Comparison of ENCODE assay signal across 15 cellular contexts in genomic region chr11:112002491-112003216, GRCh38.
"Had no signal": no experiment of that assay in that cellular context is flagged by ENCODE, and none has a peak within 500 bp of the region (broad histone marks: within the 10 kb centered on the region; RNA-seq: fewer than 3 reads in every experiment).

No MANE protein-coding gene starts in this region.

- H3K36me3 ChIP-seq: colonic mucosa, left lung had no signal

- H3K27ac ChIP-seq: colonic mucosa, esophagus squamous epithelium, left lung had no signal

- H3K4me3 Mint-ChIP-seq: nephron progenitor cell had no signal

- ATAC-seq: left lung had no signal

- H3K4me1 Mint-ChIP-seq: nephron progenitor cell had no signal

- H3K27me3 ChIP-seq: colonic mucosa, esophagus squamous epithelium, left lung had no signal

- DNase-seq: colonic mucosa; dermis blood vessel endothelial cell; esophagus squamous epithelium; foreskin melanocyte; islet precursor cell; left lung; mesenchymal stem cell; midbrain; nephron progenitor cell; posterior cingulate gyrus; small intestine; stimulated activated CD4-positive, alpha-beta T cell treated with anti-CD3 and anti-CD28 coated beads, Interleukin-12 subunit alpha, Interleukin-12 subunit beta, amount 100 ng/mL, for 4 hours; stimulated activated naive CD4-positive, alpha-beta T cell treated with Interleukin-2 at 50 U/mL for 16 hours; trophoblast cell had no signal

- H3K4me1 ChIP-seq: colonic mucosa, left lung had no signal

- H3K9me3 ChIP-seq: colonic mucosa, esophagus squamous epithelium, left lung had no signal

- H3K27ac Mint-ChIP-seq: nephron progenitor cell had no signal

- H3K4me3 ChIP-seq: colonic mucosa, esophagus squamous epithelium, left lung, lung had no signal
